In the genomic region with DNA sequence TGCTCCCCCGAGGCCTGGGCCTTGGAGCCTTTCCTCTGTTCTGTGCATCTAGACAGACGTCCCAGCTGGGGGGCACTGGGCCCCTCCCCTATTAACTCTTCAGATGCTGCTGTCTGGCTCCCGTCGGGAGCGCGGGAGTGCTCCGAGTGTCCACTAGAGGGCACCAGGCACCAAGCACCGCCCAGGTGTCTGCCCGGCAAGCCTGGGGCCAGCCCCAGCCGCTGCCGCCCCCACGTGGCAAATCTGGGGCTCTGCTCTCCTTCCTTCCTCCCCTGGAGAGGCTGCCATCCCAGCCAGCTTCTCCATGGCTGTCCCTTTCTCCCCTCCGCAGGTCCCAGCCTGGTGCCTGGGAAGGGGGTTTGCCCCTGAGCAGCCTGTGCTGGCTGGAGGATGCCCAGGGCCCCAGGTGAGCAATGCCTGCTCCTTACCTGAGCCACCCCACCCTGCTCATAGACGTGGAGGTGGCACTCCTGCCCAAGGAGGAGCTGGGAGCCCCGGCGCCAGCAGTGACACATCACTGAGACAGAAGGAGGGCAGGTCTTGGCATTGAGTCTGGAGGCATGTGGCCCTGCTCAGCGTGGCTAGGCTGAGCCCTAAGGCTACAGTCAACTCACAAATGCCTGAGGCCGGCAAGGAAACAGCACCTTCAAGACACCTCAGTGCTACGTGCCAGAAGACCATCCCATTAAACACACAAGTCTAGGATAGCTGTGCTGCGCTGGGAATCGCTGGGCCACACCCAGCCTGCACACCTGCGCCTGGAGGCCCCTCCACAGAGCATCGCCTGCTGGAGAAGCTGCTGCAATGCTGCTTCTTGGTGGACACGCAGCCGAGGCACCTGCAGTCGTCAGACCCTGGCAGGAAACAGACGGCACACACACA, we compare ENCODE assay signal across 1 cellular context.
A peak's percentile ranks its signal among the peaks of the same experiment; 100 is the strongest.
TF ChIP-seq lines count a peak whose summit lies in the region.

No MANE protein-coding gene starts in this region.

TF ChIP-seq in HEK293, 187 proteins besides CTCF, POLR2A, EP300 and RAD21 (continued from another document and continues in another):
- TF ChIP-seq ZNF324 (tag by site-specific recombination; IDR thresholded peaks at IDR 0.05) (peak; percentile 58; the same call in 1 of the 2 replicates), ZNF433 (tag by site-specific recombination; IDR thresholded peaks at IDR 0.05; ENCODE audit: low read depth) (no peak), ZNF76 (tag by site-specific recombination; IDR thresholded peaks at IDR 0.05; ENCODE audit: borderline replicate concordance, low read depth) (peak; percentile 49; the same call in 1 of the 2 replicates), ZFP69B (tag by site-specific recombination; IDR thresholded peaks at IDR 0.05) (0 out of 2 replicates have a peak, but pooled peaks have one; percentile 64), ZNF133 (tag by site-specific recombination; IDR thresholded peaks at IDR 0.05) (no peak), KLF1 (tag by site-specific recombination; IDR thresholded peaks at IDR 0.05) (peak; percentile 55), ZNF37A (tag by site-specific recombination; IDR thresholded peaks at IDR 0.05) (no peak), RBAK (tag by site-specific recombination; IDR thresholded peaks at IDR 0.05) (no peak), ZNF555 (tag by site-specific recombination; conservative IDR thresholded peaks at IDR 0.05) (no peak), GLIS1 (tag by site-specific recombination; IDR thresholded peaks at IDR 0.05) (peak; percentile 88), ZNF677 (tag by site-specific recombination; IDR thresholded peaks at IDR 0.05) (no peak), ZNF600 (tag by site-specific recombination; IDR thresholded peaks at IDR 0.05) (peak; percentile 70; the same call in 1 of the 2 replicates), ZNF843 (tag by site-specific recombination; IDR thresholded peaks at IDR 0.05) (no peak), ZNF112 (tag by site-specific recombination; IDR thresholded peaks at IDR 0.05) (no peak), HOXA7 (CRISPR knock-in tag; IDR thresholded peaks at IDR 0.05; ENCODE audit: borderline replicate concordance) (no peak), ZNF561 (tag by site-specific recombination; IDR thresholded peaks at IDR 0.05; ENCODE audit: borderline replicate concordance) (peak; percentile 68; the same call in 1 of the 2 replicates), ZNF530 (tag by site-specific recombination; IDR thresholded peaks at IDR 0.05; ENCODE audit: low read depth) (no peak), SALL2 (tag by site-specific recombination; IDR thresholded peaks at IDR 0.05; ENCODE audit: borderline replicate concordance) (no peak), ZNF24 (tag by site-specific recombination; IDR thresholded peaks at IDR 0.05) (0 out of 2 replicates have a peak, but pooled peaks have one; percentile 49), ZNF19 (tag by site-specific recombination; IDR thresholded peaks at IDR 0.05; ENCODE audit: low read depth) (no peak), OSR2 (tag by site-specific recombination; IDR thresholded peaks at IDR 0.05) (no peak), PRDM1 (tag by site-specific recombination; IDR thresholded peaks at IDR 0.05) (no peak), ZNF311 (tag by site-specific recombination; IDR thresholded peaks at IDR 0.05; ENCODE audit: borderline replicate concordance) (no peak)
- TF ChIP-seq, protein P1, sequence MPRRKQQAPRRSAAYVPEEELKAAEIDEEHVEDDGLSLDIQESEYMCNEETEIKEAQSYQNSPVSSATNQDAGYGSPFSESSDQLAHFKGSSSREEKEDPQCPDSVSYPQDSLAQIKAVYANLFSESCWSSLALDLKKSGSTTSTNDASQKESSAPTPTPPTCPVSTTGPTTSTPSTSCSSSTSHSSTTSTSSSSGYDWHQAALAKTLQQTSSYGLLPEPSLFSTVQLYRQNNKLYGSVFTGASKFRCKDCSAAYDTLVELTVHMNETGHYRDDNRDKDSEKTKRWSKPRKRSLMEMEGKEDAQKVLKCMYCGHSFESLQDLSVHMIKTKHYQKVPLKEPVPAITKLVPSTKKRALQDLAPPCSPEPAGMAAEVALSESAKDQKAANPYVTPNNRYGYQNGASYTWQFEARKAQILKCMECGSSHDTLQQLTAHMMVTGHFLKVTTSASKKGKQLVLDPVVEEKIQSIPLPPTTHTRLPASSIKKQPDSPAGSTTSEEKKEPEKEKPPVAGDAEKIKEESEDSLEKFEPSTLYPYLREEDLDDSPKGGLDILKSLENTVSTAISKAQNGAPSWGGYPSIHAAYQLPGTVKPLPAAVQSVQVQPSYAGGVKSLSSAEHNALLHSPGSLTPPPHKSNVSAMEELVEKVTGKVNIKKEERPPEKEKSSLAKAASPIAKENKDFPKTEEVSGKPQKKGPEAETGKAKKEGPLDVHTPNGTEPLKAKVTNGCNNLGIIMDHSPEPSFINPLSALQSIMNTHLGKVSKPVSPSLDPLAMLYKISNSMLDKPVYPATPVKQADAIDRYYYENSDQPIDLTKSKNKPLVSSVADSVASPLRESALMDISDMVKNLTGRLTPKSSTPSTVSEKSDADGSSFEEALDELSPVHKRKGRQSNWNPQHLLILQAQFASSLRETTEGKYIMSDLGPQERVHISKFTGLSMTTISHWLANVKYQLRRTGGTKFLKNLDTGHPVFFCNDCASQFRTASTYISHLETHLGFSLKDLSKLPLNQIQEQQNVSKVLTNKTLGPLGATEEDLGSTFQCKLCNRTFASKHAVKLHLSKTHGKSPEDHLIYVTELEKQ (tag by site-specific recombination; IDR thresholded peaks at IDR 0.05; ENCODE audit: borderline replicate concordance): no peak
- TF ChIP-seq, protein P2, sequence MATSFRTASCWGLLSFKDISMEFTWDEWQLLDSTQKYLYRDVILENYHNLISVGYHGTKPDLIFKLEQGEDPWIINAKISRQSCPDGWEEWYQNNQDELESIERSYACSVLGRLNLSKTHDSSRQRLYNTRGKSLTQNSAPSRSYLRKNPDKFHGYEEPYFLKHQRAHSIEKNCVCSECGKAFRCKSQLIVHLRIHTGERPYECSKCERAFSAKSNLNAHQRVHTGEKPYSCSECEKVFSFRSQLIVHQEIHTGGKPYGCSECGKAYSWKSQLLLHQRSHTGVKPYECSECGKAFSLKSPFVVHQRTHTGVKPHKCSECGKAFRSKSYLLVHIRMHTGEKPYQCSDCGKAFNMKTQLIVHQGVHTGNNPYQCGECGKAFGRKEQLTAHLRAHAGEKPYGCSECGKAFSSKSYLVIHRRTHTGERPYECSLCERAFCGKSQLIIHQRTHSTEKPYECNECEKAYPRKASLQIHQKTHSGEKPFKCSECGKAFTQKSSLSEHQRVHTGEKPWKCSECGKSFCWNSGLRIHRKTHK (tag by site-specific recombination; IDR thresholded peaks at IDR 0.05): no peak
- TF ChIP-seq, protein P3, sequence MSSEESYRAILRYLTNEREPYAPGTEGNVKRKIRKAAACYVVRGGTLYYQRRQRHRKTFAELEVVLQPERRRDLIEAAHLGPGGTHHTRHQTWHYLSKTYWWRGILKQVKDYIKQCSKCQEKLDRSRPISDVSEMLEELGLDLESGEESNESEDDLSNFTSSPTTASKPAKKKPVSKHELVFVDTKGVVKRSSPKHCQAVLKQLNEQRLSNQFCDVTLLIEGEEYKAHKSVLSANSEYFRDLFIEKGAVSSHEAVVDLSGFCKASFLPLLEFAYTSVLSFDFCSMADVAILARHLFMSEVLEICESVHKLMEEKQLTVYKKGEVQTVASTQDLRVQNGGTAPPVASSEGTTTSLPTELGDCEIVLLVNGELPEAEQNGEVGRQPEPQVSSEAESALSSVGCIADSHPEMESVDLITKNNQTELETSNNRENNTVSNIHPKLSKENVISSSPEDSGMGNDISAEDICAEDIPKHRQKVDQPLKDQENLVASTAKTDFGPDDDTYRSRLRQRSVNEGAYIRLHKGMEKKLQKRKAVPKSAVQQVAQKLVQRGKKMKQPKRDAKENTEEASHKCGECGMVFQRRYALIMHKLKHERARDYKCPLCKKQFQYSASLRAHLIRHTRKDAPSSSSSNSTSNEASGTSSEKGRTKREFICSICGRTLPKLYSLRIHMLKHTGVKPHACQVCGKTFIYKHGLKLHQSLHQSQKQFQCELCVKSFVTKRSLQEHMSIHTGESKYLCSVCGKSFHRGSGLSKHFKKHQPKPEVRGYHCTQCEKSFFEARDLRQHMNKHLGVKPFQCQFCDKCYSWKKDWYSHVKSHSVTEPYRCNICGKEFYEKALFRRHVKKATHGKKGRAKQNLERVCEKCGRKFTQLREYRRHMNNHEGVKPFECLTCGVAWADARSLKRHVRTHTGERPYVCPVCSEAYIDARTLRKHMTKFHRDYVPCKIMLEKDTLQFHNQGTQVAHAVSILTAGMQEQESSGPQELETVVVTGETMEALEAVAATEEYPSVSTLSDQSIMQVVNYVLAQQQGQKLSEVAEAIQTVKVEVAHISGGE (tag by site-specific recombination; conservative IDR thresholded peaks at IDR 0.05; ENCODE audit: low read depth): 0 out of 2 replicates have a peak, but pooled peaks have one; percentile 17
- TF ChIP-seq, protein P4, sequence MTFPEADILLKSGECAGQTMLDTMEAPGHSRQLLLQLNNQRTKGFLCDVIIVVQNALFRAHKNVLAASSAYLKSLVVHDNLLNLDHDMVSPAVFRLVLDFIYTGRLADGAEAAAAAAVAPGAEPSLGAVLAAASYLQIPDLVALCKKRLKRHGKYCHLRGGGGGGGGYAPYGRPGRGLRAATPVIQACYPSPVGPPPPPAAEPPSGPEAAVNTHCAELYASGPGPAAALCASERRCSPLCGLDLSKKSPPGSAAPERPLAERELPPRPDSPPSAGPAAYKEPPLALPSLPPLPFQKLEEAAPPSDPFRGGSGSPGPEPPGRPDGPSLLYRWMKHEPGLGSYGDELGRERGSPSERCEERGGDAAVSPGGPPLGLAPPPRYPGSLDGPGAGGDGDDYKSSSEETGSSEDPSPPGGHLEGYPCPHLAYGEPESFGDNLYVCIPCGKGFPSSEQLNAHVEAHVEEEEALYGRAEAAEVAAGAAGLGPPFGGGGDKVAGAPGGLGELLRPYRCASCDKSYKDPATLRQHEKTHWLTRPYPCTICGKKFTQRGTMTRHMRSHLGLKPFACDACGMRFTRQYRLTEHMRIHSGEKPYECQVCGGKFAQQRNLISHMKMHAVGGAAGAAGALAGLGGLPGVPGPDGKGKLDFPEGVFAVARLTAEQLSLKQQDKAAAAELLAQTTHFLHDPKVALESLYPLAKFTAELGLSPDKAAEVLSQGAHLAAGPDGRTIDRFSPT (tag by site-specific recombination; IDR thresholded peaks at IDR 0.05): peak; percentile 57; the same call in 1 of the 2 replicates
- TF ChIP-seq, protein P5, sequence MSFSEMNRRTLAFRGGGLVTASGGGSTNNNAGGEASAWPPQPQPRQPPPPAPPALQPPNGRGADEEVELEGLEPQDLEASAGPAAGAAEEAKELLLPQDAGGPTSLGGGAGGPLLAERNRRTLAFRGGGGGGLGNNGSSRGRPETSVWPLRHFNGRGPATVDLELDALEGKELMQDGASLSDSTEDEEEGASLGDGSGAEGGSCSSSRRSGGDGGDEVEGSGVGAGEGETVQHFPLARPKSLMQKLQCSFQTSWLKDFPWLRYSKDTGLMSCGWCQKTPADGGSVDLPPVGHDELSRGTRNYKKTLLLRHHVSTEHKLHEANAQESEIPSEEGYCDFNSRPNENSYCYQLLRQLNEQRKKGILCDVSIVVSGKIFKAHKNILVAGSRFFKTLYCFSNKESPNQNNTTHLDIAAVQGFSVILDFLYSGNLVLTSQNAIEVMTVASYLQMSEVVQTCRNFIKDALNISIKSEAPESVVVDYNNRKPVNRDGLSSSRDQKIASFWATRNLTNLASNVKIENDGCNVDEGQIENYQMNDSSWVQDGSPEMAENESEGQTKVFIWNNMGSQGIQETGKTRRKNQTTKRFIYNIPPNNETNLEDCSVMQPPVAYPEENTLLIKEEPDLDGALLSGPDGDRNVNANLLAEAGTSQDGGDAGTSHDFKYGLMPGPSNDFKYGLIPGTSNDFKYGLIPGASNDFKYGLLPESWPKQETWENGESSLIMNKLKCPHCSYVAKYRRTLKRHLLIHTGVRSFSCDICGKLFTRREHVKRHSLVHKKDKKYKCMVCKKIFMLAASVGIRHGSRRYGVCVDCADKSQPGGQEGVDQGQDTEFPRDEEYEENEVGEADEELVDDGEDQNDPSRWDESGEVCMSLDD (tag by site-specific recombination; IDR thresholded peaks at IDR 0.05): peak; percentile 77; the same call in 1 of the 2 replicates
- TF ChIP-seq, protein P6, sequence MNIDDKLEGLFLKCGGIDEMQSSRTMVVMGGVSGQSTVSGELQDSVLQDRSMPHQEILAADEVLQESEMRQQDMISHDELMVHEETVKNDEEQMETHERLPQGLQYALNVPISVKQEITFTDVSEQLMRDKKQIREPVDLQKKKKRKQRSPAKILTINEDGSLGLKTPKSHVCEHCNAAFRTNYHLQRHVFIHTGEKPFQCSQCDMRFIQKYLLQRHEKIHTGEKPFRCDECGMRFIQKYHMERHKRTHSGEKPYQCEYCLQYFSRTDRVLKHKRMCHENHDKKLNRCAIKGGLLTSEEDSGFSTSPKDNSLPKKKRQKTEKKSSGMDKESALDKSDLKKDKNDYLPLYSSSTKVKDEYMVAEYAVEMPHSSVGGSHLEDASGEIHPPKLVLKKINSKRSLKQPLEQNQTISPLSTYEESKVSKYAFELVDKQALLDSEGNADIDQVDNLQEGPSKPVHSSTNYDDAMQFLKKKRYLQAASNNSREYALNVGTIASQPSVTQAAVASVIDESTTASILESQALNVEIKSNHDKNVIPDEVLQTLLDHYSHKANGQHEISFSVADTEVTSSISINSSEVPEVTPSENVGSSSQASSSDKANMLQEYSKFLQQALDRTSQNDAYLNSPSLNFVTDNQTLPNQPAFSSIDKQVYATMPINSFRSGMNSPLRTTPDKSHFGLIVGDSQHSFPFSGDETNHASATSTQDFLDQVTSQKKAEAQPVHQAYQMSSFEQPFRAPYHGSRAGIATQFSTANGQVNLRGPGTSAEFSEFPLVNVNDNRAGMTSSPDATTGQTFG (tag by site-specific recombination; IDR thresholded peaks at IDR 0.05; ENCODE audit: borderline replicate concordance): no peak
- TF ChIP-seq, protein P7, sequence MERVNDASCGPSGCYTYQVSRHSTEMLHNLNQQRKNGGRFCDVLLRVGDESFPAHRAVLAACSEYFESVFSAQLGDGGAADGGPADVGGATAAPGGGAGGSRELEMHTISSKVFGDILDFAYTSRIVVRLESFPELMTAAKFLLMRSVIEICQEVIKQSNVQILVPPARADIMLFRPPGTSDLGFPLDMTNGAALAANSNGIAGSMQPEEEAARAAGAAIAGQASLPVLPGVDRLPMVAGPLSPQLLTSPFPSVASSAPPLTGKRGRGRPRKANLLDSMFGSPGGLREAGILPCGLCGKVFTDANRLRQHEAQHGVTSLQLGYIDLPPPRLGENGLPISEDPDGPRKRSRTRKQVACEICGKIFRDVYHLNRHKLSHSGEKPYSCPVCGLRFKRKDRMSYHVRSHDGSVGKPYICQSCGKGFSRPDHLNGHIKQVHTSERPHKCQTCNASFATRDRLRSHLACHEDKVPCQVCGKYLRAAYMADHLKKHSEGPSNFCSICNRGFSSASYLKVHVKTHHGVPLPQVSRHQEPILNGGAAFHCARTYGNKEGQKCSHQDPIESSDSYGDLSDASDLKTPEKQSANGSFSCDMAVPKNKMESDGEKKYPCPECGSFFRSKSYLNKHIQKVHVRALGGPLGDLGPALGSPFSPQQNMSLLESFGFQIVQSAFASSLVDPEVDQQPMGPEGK (tag by site-specific recombination; IDR thresholded peaks at IDR 0.05): peak; percentile 96
